Comparison of ENCODE assay signal across 7 cellular contexts in genomic region chr3:132556036-132556386, GRCh38. TPM values are rescaled to one million over a fixed set of nuclear protein-coding genes. Genes with fewer than 3 reads are reported as not detected.
DNase-seq lines count a peak whose midpoint lies in the region; ATAC-seq and TF ChIP-seq lines count a peak whose summit lies in the region.
"Not testable (repeated sequence)": the region's sequence is repeated elsewhere in the genome, so short reads cannot be mapped to it uniquely, and the experiment has no call there.

No MANE protein-coding gene starts in this region.

- not testable (repeated sequence) for H3K27me3 ChIP-seq in body of pancreas; heart left ventricle; subcutaneous abdominal adipose tissue (ENCODE audit: control insufficient read depth in 5 of 5, insufficient read depth in 4 of 5, low read length in 5 of 5)

- not testable (repeated sequence) for TF ChIP-seq CTCF in body of pancreas (IDR thresholded peaks at IDR 0.05); heart left ventricle (IDR thresholded peaks at IDR 0.05); neural crest cell (conservative IDR thresholded peaks at IDR 0.05)

- not testable (repeated sequence) for H3K27me3 Mint-ChIP-seq in neural crest cell (ENCODE audit: low read depth)

- not testable (repeated sequence) for H3K9me3 Mint-ChIP-seq in neural crest cell

- H3K4me1 Mint-ChIP-seq in neural crest cell, result not testable (repeated sequence)

- TF ChIP-seq POLR2A in body of pancreas (IDR thresholded peaks at IDR 0.05); heart left ventricle (IDR thresholded peaks at IDR 0.05): not testable (repeated sequence)

- not testable (repeated sequence) for H3K9me3 ChIP-seq in body of pancreas; heart left ventricle; subcutaneous abdominal adipose tissue (ENCODE audit: control insufficient read depth in 5 of 5, low read length in 5 of 5)

- DNase-seq in NCI-H146 (lab: John Stamatoyannopoulos, UW) (peak; percentile 32), NCI-H2107 treated with DMSO at 0.1 percent for 48 hours (lab: John Stamatoyannopoulos, UW; ENCODE audit: unreplicated experiment) (peak; percentile 93), NCI-H774 (lab: John Stamatoyannopoulos, UW) (peak; percentile 22), body of pancreas (peak in 2 of 4 donors; percentile 35 to 43)
- DNase-seq in heart left ventricle; neural crest cell (ENCODE audit: low read depth, low spot score): not testable (repeated sequence)

- peak; percentile 72 for ATAC-seq in body of pancreas
- not testable (repeated sequence) for ATAC-seq in heart left ventricle

- peak overlapping the region; percentile 58 to 74 (median 72) for H3K27ac ChIP-seq in body of pancreas
- peak overlapping the region in 8 of 12 donors; percentile 3 to 68 (median 53) for H3K27ac ChIP-seq in heart left ventricle
- peak overlapping the region; percentile 85 for H3K27ac ChIP-seq in subcutaneous abdominal adipose tissue (ENCODE audit: low read depth, low read length)

- H3K36me3 ChIP-seq in body of pancreas (replicated peaks in 1 of 2; ENCODE audit: insufficient read depth in 1 of 2, low read depth in 2 of 2), result not testable (repeated sequence)
- H3K36me3 ChIP-seq in heart left ventricle (peaks cover 0 to 37% (median 22%) of the 10 kb centered on the region in 9 donors), subcutaneous abdominal adipose tissue (ENCODE audit: control insufficient read depth in 5 of 5, insufficient read depth in 5 of 5, low read length in 5 of 5) (peaks cover 1 to 20% (median 7%) of the 10 kb centered on the region in 5 donors)

- intact Hi-C loops in body of pancreas (cut with DNase I); heart left ventricle (cut with DNase I): not testable (repeated sequence)

- peak overlapping the region; percentile 83 for H3K27ac Mint-ChIP-seq in neural crest cell (ENCODE audit: unreplicated experiment)

- not testable (repeated sequence) for H3K4me3 Mint-ChIP-seq in neural crest cell

- H3K4me3 ChIP-seq in body of pancreas; heart left ventricle; subcutaneous abdominal adipose tissue (ENCODE audit: low read depth in 1 of 5, low read length in 5 of 5): not testable (repeated sequence)

- not testable (repeated sequence) for H3K9ac ChIP-seq in subcutaneous abdominal adipose tissue (ENCODE audit: low read length in 5 of 5)

- H3K4me1 ChIP-seq in body of pancreas (peaks cover 67% of the 10 kb centered on the region), heart left ventricle (peaks cover 0 to 49% (median 18%) of the 10 kb centered on the region in 12 donors), subcutaneous abdominal adipose tissue (ENCODE audit: control insufficient read depth in 5 of 5, insufficient read depth in 5 of 5, low read length in 5 of 5) (peaks cover 9 to 49% (median 33%) of the 10 kb centered on the region in 5 donors)

- not testable (repeated sequence) for H3K36me3 Mint-ChIP-seq in neural crest cell (ENCODE audit: low read depth)

- 35 to 43% methylated on average over 3 of the region's 3 CpGs for WGBS in body of pancreas, 2 donors
- WGBS in heart left ventricle, 4 donors, result 77 to 86% (median 83%) methylated on average over 3 of the region's 3 CpGs

RNA-seq across cellular contexts. Expression of gene ACKR4, which starts 41.1 kb away (rescaled TPM):
- total RNA-seq in body of pancreas (1 to 10 TPM; 1.3 to 2.0 TPM), heart left ventricle (1 to 10 TPM in 7 of 9 donors, under 1 TPM in 2; 0.69 to 3.0 (median 2.0) TPM), neural crest cell (not detected in 2 replicates)
- 1 to 10 TPM in 1 of 2 donors, under 1 TPM in 1; 0.64 to 2.2 TPM for polyA plus RNA-seq in heart left ventricle
